In the genomic region with DNA sequence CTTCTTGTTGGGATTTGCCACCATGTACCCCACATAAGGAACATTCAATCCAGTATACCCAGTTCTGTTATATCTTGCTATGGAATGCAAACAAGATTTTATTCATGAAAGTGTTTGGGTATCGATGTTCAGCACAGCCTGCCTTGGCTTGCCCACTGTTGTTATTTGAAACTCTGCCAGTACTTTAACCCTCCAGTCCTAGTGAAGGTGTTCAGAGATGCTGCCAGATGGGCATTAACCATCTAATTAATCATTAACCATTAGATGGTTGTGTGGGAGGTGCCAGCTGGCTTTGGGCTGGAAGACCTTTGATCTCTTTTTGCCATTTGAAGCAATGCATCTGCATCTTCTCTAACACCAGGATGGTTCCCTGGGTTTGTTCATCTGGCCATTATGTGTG, we compare ENCODE assay signal across 27 cellular contexts.
DNase-seq lines count a peak whose midpoint lies in the region; ATAC-seq and TF ChIP-seq lines count a peak whose summit lies in the region.
"Had no signal": no experiment of that assay in that cellular context is flagged by ENCODE, and none has a peak within 500 bp of the region (broad histone marks: within the 10 kb centered on the region; RNA-seq: fewer than 3 reads in every experiment).

No MANE protein-coding gene starts in this region.

- TF ChIP-seq EP300 in ovary (IDR thresholded peaks at IDR 0.05) = no peak

- intact Hi-C loops in uterus (cut with DNase I; ENCODE audit: low total_unique reads) (no loop called here), ovary (cut with DNase I) (no loop called here)

- DNase-seq in NCI-H82 (lab: John Stamatoyannopoulos, UW) = peak; percentile 2
- no peak for DNase-seq in NCI-H82 treated with DMSO at 0.1 percent for 48 hours (lab: John Stamatoyannopoulos, UW; ENCODE audit: unreplicated experiment)
- peak; percentile 24 for DNase-seq in epithelial cell of prostate (ENCODE audit: low read depth, low spot score)
- DNase-seq in uterus = no peak
- DNase-seq in ovary = no peak
- no peak for DNase-seq in chondrocyte (ENCODE audit: low spot score)
- no peak for DNase-seq in stimulated activated CD4-positive, alpha-beta T cell treated with anti-CD3 and anti-CD28 coated beads, Interleukin-1b, Interleukin-23, amount 100 ng/mL, for 48 hours
- DNase-seq: activated CD8-positive, alpha-beta T cell treated with anti-CD3 and anti-CD28 coated beads, Interleukin-2, amount 10 ng/mL, durations not matched to agents 7 days and 5 days; activated T-cell treated with anti-CD3 and anti-CD28 coated beads for 4 hours; anterior cingulate cortex; colonic mucosa; effector memory CD8-positive, alpha-beta T cell; esophagus squamous epithelium; gastrocnemius medialis; GOT3; KG1; left colon; mesenchymal stem cell; MM.1S; PC-9; stimulated activated CD4-positive, alpha-beta T cell treated with anti-CD3 and anti-CD28 coated beads, Interleukin-15, amount 100 ng/mL, for 24 hours; stimulated activated naive CD4-positive, alpha-beta T cell had no signal

- H3K9me3 ChIP-seq in uterus (no peaks in the 10 kb centered on the region), ovary (no peaks in the 10 kb centered on the region)
- H3K9me3 ChIP-seq: colonic mucosa, esophagus squamous epithelium, gastrocnemius medialis had no signal

- TF ChIP-seq CTCF in uterus (IDR thresholded peaks at IDR 0.05) (no peak), ovary (IDR thresholded peaks at IDR 0.05) (no peak), chondrocyte (IDR thresholded peaks at IDR 0.05) (no peak)

- no peak overlapping the region for H3K4me3 ChIP-seq in uterus
- no peak overlapping the region for H3K4me3 ChIP-seq in ovary
- H3K4me3 ChIP-seq: colonic mucosa, esophagus squamous epithelium, gastrocnemius medialis, PC-9 had no signal

- no peak overlapping the region for H3K4me3 Mint-ChIP-seq in chondrocyte (ENCODE audit: unreplicated experiment)
- H3K4me3 Mint-ChIP-seq: activated CD8-positive, alpha-beta T cell treated with anti-CD3 and anti-CD28 coated beads, Interleukin-2, amount 10 ng/mL, durations not matched to agents 7 days and 5 days; effector memory CD8-positive, alpha-beta T cell had no signal

- TF ChIP-seq POLR2A in uterus (IDR thresholded peaks at IDR 0.05) = no peak
- TF ChIP-seq POLR2A in ovary (IDR thresholded peaks at IDR 0.05) = no peak

- H3K27me3 ChIP-seq in uterus = no peaks in the 10 kb centered on the region
- no peaks in the 10 kb centered on the region for H3K27me3 ChIP-seq in ovary
- H3K27me3 ChIP-seq: colonic mucosa, esophagus squamous epithelium, gastrocnemius medialis had no signal

- H3K36me3 ChIP-seq in uterus = no peaks in the 10 kb centered on the region
- H3K36me3 ChIP-seq in ovary = no peaks in the 10 kb centered on the region
- H3K36me3 ChIP-seq: colonic mucosa, esophagus squamous epithelium, gastrocnemius medialis had no signal

- ATAC-seq in HG03196 (IDR thresholded peaks at IDR 0.05; ENCODE audit: unreplicated experiment) = peak; percentile 55
- ATAC-seq: activated CD8-positive, alpha-beta T cell treated with anti-CD3 and anti-CD28 coated beads, Interleukin-2, amount 10 ng/mL, durations not matched to agents 7 days and 5 days; activated naive CD4-positive, alpha-beta T cell treated with anti-CD3 and anti-CD28 coated beads, Interleukin-2, amount 50 U/mL, for 72 hours; effector memory CD8-positive, alpha-beta T cell; gastrocnemius medialis; left colon; Right ventricle myocardium inferior; SK-N-SH treated with all-trans-retinoic acid at 6 μM for 48 hours had no signal

- H3K27me3 Mint-ChIP-seq in chondrocyte (ENCODE audit: low read depth) = peaks cover 3% of the 10 kb centered on the region
- H3K27me3 Mint-ChIP-seq: effector memory CD8-positive, alpha-beta T cell had no signal

- H3K36me3 Mint-ChIP-seq in chondrocyte (ENCODE audit: low read depth) = no peaks in the 10 kb centered on the region
- H3K36me3 Mint-ChIP-seq: activated naive CD4-positive, alpha-beta T cell treated with anti-CD3 and anti-CD28 coated beads, Interleukin-2, amount 50 U/mL, for 72 hours had no signal

- 52 to 70% (median 61%) methylated on average over 1 of the region's 1 CpG for WGBS in ovary, 3 donors

- H3K4me1 ChIP-seq in uterus (no peaks in the 10 kb centered on the region), ovary (ENCODE audit: insufficient read depth) (no peaks in the 10 kb centered on the region)
- H3K4me1 ChIP-seq: colonic mucosa, gastrocnemius medialis had no signal

- no peaks in the 10 kb centered on the region for H3K4me1 Mint-ChIP-seq in chondrocyte (ENCODE audit: low read depth)

- no peak overlapping the region for H3K27ac Mint-ChIP-seq in chondrocyte (ENCODE audit: unreplicated experiment)
- H3K27ac Mint-ChIP-seq: activated CD8-positive, alpha-beta T cell treated with anti-CD3 and anti-CD28 coated beads, Interleukin-2, amount 10 ng/mL, durations not matched to agents 7 days and 5 days; activated naive CD4-positive, alpha-beta T cell treated with anti-CD3 and anti-CD28 coated beads, Interleukin-2, amount 50 U/mL, for 72 hours; effector memory CD8-positive, alpha-beta T cell; progenitor cell of endocrine pancreas had no signal

- H3K9me3 Mint-ChIP-seq in chondrocyte (ENCODE audit: low read depth) = no peaks in the 10 kb centered on the region
- H3K9me3 Mint-ChIP-seq: activated naive CD4-positive, alpha-beta T cell treated with anti-CD3 and anti-CD28 coated beads, Interleukin-2, amount 50 U/mL, for 72 hours; effector memory CD8-positive, alpha-beta T cell had no signal

- H3K27ac ChIP-seq in epithelial cell of prostate = no peak overlapping the region
- H3K27ac ChIP-seq in uterus = no peak overlapping the region
- H3K27ac ChIP-seq in ovary = no peak overlapping the region
- H3K27ac ChIP-seq: colonic mucosa, gastrocnemius medialis, PC-9 had no signal

Comparison
In these comparisons a context has a peak if more than half of its experiments do, and no peak if none do; other contexts are left out.
1. DNase-seq: peak in NCI-H82 (single experiment) and epithelial cell of prostate (single experiment); none in NCI-H82 treated with DMSO at 0.1 percent for 48 hours (single experiment), uterus (0 of 2), ovary (0 of 5), chondrocyte (single experiment) and stimulated activated CD4-positive, alpha-beta T cell treated with anti-CD3 and anti-CD28 coated beads, Interleukin-1b, Interleukin-23, amount 100 ng/mL, for 48 hours (single experiment).